ENCODE assay signal across 8 cellular contexts in genomic region chr11:13384837-13385417, GRCh38.
DNase-seq lines count a peak whose midpoint lies in the region; ATAC-seq and TF ChIP-seq lines count a peak whose summit lies in the region.

No MANE protein-coding gene starts in this region.

- H4K20me1 ChIP-seq in HCT116 (ENCODE audit: insufficient read depth) (0 out of 2 replicates have a peak, but pooled peaks cover 5% of the 10 kb centered on the region), hepatocyte (ENCODE audit: insufficient read depth, poor library complexity, severe bottlenecking) (no peaks in the 10 kb centered on the region)

- H3K9ac ChIP-seq in HCT116 (ENCODE audit: low read length), result no peak overlapping the region

- no peaks in the 10 kb centered on the region for H3K79me2 ChIP-seq in HCT116 (ENCODE audit: insufficient read depth, low read length)
- H3K79me2 ChIP-seq in hepatocyte, result no peaks in the 10 kb centered on the region

- peak; percentile 1 to 53 (median 51) for DNase-seq in NCI-H1417 (lab: John Stamatoyannopoulos, UW)
- DNase-seq in NCI-H1417 treated with DMSO at 0.1 percent for 48 hours (lab: John Stamatoyannopoulos, UW), result no peak
- peak; percentile 23 for DNase-seq in HCT116 (ENCODE audit: low read depth, low spot score)
- DNase-seq in NCI-H748 (lab: John Stamatoyannopoulos, UW; ENCODE audit: unreplicated experiment), result peak; percentile 47
- DNase-seq in adrenal gland, result peak in 4 of 7 donors; percentile 17 to 48 (median 35)
- peak; percentile 52 for DNase-seq in hepatocyte (ENCODE audit: low spot score)
- DNase-seq in stimulated activated CD8-positive, alpha-beta memory T cell treated with anti-CD3 and anti-CD28 coated beads, Interleukin-4, amount 100 ng/mL, for 48 hours, result peak; percentile 37

- H3K27me3 ChIP-seq in HCT116 (ENCODE audit: insufficient read depth, low read length) (no peaks in the 10 kb centered on the region), adrenal gland (no peaks in the 10 kb centered on the region), hepatocyte (no peaks in the 10 kb centered on the region)

- BruUV-seq in HCT116 (replicated peaks; lab: Mats Ljungman, UMichigan), result no TSS peak

- POLR2A ChIA-PET in HCT116 (lab: Charles Lee), result no interaction called here

- H3K4me3 ChIP-seq in HCT116 (replicated peaks in 1 of 2; ENCODE audit: low read depth in 1 of 2, low read length in 2 of 2) (no peak overlapping the region), adrenal gland (no peak overlapping the region), hepatocyte (no peak overlapping the region)

- CTCF ChIA-PET in HCT116 (lab: Charles Lee), result interaction anchor here (0.8 to 4.2 kb wide), 12 partner anchors 9 to 1096 kb away, joined by 3 to 57 read pairs (median 5); no protein-coding TSS in a partner anchor

- H3K27ac ChIP-seq in HCT116 (ENCODE audit: low read depth, low read length) (no peak overlapping the region), adrenal gland (no peak overlapping the region), hepatocyte (no peak overlapping the region)

- peak; percentile 78 for ATAC-seq in HCT116
- no peak for ATAC-seq in GM19324 (IDR thresholded peaks at IDR 0.05; ENCODE audit: low FRiP score, unreplicated experiment)

- RAD21 ChIA-PET in HCT116 (lab: Charles Lee; ENCODE audit: low non-redundant PET in 1 of 2, low total read pairs in 2 of 2, uncharacterized antibody in 2 of 2, unreplicated experiment in 2 of 2), result interaction anchor here in 1 of 2 experiments (1.0 kb wide), 1 partner anchor 174 kb away, joined by 3 read pairs; no protein-coding TSS in a partner anchor

- TF ChIP-seq CTCF in HCT116 (IDR thresholded peaks at IDR 0.05 in 2 of 3, conservative IDR thresholded peaks at IDR 0.05 in 1 of 3; ENCODE audit: borderline replicate concordance in 1 of 3, insufficient read depth in 1 of 3, low read depth in 2 of 3, low read length in 2 of 3), result peak; percentile 55 to 64 (median 63)
- TF ChIP-seq CTCF in adrenal gland (IDR thresholded peaks at IDR 0.05), result peak; percentile 27 to 58 (median 42)
- TF ChIP-seq CTCF in hepatocyte (IDR thresholded peaks at IDR 0.05; ENCODE audit: poor library complexity), result peak; percentile 68

- intact Hi-C loops in HCT116 (cut with micrococcal nuclease), result loop anchor here (1.0 to 10.0 kb wide), 2 partner anchors 175 to 420 kb away; no protein-coding TSS in a partner anchor
- intact Hi-C loops in adrenal gland (cut with DNase I), result no loop called here

- H3K4me2 ChIP-seq in HCT116 (ENCODE audit: low read length) (no peak overlapping the region), hepatocyte (no peak overlapping the region)

- H3K36me3 ChIP-seq in HCT116 (ENCODE audit: control insufficient read depth in 1 of 2, insufficient read depth in 2 of 2, low read length in 2 of 2), result peaks cover 0 to 8% of the 10 kb centered on the region in 2 experiments; a peak in 1 of 4 replicates
- peaks cover 0 to 72% of the 10 kb centered on the region in 2 donors for H3K36me3 ChIP-seq in adrenal gland (replicated peaks in 1 of 2)
- no peaks in the 10 kb centered on the region for H3K36me3 ChIP-seq in hepatocyte (replicated peaks; ENCODE audit: insufficient read depth, low read depth)

- H3K4me1 ChIP-seq in HCT116 (ENCODE audit: control insufficient read depth in 1 of 2, insufficient read depth in 2 of 2, low read length in 2 of 2) (no peaks in the 10 kb centered on the region), adrenal gland (replicated peaks in 1 of 2) (no peaks in the 10 kb centered on the region), hepatocyte (ENCODE audit: insufficient read depth) (no peaks in the 10 kb centered on the region)

- TF ChIP-seq POLR2A in HCT116 (IDR thresholded peaks at IDR 0.05; ENCODE audit: borderline replicate concordance, extremely low read depth, insufficient read depth, insufficient read length) (no peak), adrenal gland (IDR thresholded peaks at IDR 0.05) (no peak)

- no peaks in the 10 kb centered on the region for H3K9me3 ChIP-seq in HCT116 (ENCODE audit: control insufficient read depth in 1 of 2, insufficient read depth in 1 of 2, low read depth in 1 of 2, low read length in 2 of 2)
- H3K9me3 ChIP-seq in adrenal gland (replicated peaks in 1 of 3), result no peaks in the 10 kb centered on the region
- H3K9me3 ChIP-seq in hepatocyte (ENCODE audit: low read depth), result no peaks in the 10 kb centered on the region

- WGBS in adrenal gland, 4 donors, result 17 to 29% (median 23%) methylated on average over 3 of the region's 3 CpGs
- WGBS in hepatocyte (ENCODE audit: low lambda C conversion rate, missing lambda C conversion rate), result 15% methylated on average over 3 of the region's 3 CpGs

- peak; percentile 58 for TF ChIP-seq RAD21 in HCT116 (IDR thresholded peaks at IDR 0.05; ENCODE audit: low read depth)

- H2AFZ ChIP-seq in HCT116 (ENCODE audit: low read depth, low read length, poor library complexity, severe bottlenecking), result no peak overlapping the region
- H2AFZ ChIP-seq in hepatocyte, result no peak overlapping the region

- H3K9me2 ChIP-seq in HCT116 (ENCODE audit: insufficient read depth), result no peaks in the 10 kb centered on the region
- H3K9me2 ChIP-seq in hepatocyte (replicated peaks; ENCODE audit: insufficient read depth), result no peaks in the 10 kb centered on the region

TF ChIP-seq in HCT116, 20 proteins besides CTCF, POLR2A, EP300 and RAD21:
- no peak for TF ChIP-seq ZBTB33 (IDR thresholded peaks at IDR 0.05; ENCODE audit: extremely low read depth, insufficient replicate concordance, low read length)
